In the genomic region with DNA sequence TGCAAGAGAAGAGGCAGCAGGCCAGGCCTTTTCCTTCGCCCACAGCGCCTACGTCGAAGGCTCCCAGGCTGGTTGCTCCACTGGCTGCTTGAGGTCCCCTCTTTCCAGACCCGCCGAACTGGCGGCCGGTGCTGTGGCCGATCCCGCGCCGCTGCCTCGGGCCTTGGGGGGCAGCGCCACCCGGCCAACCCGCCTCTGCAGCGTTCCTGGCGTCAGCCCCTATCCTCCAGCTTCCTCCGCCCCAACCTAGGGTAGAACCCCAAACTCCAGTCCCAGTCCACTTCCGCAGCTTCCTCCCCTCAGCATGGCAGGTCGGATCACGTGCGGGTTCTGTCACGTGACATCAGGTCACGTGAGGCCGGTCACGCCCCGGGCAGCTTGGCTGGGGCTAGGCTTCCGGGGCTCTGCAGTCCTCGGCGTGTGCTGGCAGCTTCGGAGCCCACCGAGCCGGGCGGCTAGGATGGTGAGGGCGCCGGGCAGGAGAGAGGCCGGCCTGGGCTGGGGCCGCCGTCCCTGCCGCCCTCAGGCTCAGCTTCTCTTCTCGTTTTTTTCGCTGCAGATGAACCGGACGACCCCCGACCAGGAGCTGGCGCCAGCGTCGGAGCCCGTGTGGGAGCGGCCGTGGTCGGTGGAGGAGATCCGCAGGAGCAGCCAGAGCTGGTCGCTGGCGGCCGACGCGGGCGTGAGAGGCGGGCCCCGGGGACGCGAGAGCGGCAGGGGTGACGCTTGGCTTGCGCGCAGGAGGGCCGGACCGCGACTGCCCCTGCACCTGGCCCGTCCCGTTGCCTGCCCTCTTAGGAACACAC, we compare ENCODE assay signal across 8 cellular contexts. TPM values are rescaled to one million over a fixed set of nuclear protein-coding genes. Genes with fewer than 3 reads are reported as not detected.
DNase-seq lines count a peak whose midpoint lies in the region; ATAC-seq and TF ChIP-seq lines count a peak whose summit lies in the region.
"Not testable (repeated sequence)": the region's sequence is repeated elsewhere in the genome, so short reads cannot be mapped to it uniquely, and the experiment has no call there.

A gene with protein sequence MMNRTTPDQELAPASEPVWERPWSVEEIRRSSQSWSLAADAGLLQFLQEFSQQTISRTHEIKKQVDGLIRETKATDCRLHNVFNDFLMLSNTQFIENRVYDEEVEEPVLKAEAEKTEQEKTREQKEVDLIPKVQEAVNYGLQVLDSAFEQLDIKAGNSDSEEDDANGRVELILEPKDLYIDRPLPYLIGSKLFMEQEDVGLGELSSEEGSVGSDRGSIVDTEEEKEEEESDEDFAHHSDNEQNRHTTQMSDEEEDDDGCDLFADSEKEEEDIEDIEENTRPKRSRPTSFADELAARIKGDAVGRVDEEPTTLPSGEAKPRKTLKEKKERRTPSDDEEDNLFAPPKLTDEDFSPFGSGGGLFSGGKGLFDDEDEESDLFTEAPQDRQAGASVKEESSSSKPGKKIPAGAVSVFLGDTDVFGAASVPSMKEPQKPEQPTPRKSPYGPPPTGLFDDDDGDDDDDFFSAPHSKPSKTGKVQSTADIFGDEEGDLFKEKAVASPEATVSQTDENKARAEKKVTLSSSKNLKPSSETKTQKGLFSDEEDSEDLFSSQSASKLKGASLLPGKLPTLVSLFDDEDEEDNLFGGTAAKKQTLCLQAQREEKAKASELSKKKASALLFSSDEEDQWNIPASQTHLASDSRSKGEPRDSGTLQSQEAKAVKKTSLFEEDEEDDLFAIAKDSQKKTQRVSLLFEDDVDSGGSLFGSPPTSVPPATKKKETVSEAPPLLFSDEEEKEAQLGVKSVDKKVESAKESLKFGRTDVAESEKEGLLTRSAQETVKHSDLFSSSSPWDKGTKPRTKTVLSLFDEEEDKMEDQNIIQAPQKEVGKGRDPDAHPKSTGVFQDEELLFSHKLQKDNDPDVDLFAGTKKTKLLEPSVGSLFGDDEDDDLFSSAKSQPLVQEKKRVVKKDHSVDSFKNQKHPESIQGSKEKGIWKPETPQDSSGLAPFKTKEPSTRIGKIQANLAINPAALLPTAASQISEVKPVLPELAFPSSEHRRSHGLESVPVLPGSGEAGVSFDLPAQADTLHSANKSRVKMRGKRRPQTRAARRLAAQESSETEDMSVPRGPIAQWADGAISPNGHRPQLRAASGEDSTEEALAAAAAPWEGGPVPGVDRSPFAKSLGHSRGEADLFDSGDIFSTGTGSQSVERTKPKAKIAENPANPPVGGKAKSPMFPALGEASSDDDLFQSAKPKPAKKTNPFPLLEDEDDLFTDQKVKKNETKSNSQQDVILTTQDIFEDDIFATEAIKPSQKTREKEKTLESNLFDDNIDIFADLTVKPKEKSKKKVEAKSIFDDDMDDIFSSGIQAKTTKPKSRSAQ (N-terminal part only) (plus strand): TSS at position 409 of the 806 bp plus-strand sequence. CDS start 52 bp downstream, at position 461.

- ATAC-seq in HG02610 (IDR thresholded peaks at IDR 0.05; ENCODE audit: unreplicated experiment) (peak; percentile 90), Right ventricle myocardium inferior (peak; percentile 98), thoracic aorta (ENCODE audit: insufficient number of reproducible peaks, low FRiP score, low read depth) (peak; percentile 92)

- H3K27me3 ChIP-seq in ovary; thoracic aorta (replicated peaks; ENCODE audit: insufficient read depth): not testable (repeated sequence)

- H3K27ac Mint-ChIP-seq in activated naive CD8-positive, alpha-beta T cell treated with anti-CD3 and anti-CD28 coated beads for 36 hours = peak within 1 kb of the TSS; percentile 84

- H3K9me3 Mint-ChIP-seq in activated naive CD8-positive, alpha-beta T cell treated with anti-CD3 and anti-CD28 coated beads for 36 hours = not testable (repeated sequence)

- not testable (repeated sequence) for TF ChIP-seq CTCF in ovary (IDR thresholded peaks at IDR 0.05); thoracic aorta (IDR thresholded peaks at IDR 0.05)

- H3K4me3 Mint-ChIP-seq in activated naive CD8-positive, alpha-beta T cell treated with anti-CD3 and anti-CD28 coated beads for 36 hours = peak within 1 kb of the TSS; percentile 80

- H3K27me3 Mint-ChIP-seq in activated naive CD8-positive, alpha-beta T cell treated with anti-CD3 and anti-CD28 coated beads for 36 hours = not testable (repeated sequence)

- intact Hi-C loops in Right ventricle myocardium inferior (cut with DNase I); ovary (cut with DNase I): not testable (repeated sequence)

- not testable (repeated sequence) for H3K36me3 Mint-ChIP-seq in activated naive CD8-positive, alpha-beta T cell treated with anti-CD3 and anti-CD28 coated beads for 36 hours

- H3K9me3 ChIP-seq in ovary, thoracic aorta: not testable (repeated sequence)

- H3K4me1 Mint-ChIP-seq in activated naive CD8-positive, alpha-beta T cell treated with anti-CD3 and anti-CD28 coated beads for 36 hours = not testable (repeated sequence)

- not testable (repeated sequence) for H3K36me3 ChIP-seq in ovary, thoracic aorta

- H3K4me3 ChIP-seq in ovary (peak within 1 kb of the TSS; percentile 82), thoracic aorta (peak within 1 kb of the TSS; percentile 82)

- peak; percentile 69 for TF ChIP-seq POLR2A in GM10847 (IDR thresholded peaks at IDR 0.05; ENCODE audit: extremely low read depth, insufficient read length)
- TF ChIP-seq POLR2A in ovary (IDR thresholded peaks at IDR 0.05) = not testable (repeated sequence)

- H3K4me1 ChIP-seq in ovary (ENCODE audit: insufficient read depth) = not testable (repeated sequence)
- H3K4me1 ChIP-seq in thoracic aorta (ENCODE audit: control insufficient read depth in 1 of 2, low read depth in 2 of 2) = peaks cover 0 to 17% of the 10 kb centered on the region in 2 donors

- DNase-seq in NCI-H1092 (lab: John Stamatoyannopoulos, UW) (peak; percentile 78), SW 1271 (lab: John Stamatoyannopoulos, UW) (peak; percentile 48 to 49), Right ventricle myocardium inferior (ENCODE audit: missing footprints) (peak; percentile 92), ovary (peak; percentile 92 to 98 (median 96)), thoracic aorta (ENCODE audit: low spot score) (peak; percentile 85)
- peak; percentile 93 for DNase-seq in activated naive CD8-positive, alpha-beta T cell treated with anti-CD3 and anti-CD28 coated beads for 36 hours

- WGBS in ovary, 3 donors = 0% methylated on average over 41 to 56 of the region's 73 CpGs

- not testable (repeated sequence) for TF ChIP-seq EP300 in ovary (IDR thresholded peaks at IDR 0.05)

- H3K27ac ChIP-seq in ovary (peak within 1 kb of the TSS in 1 of 2 donors; percentile 56), thoracic aorta (peak within 1 kb of the TSS; percentile 44 to 72)

RNA-seq across cellular contexts. Expression of the gene that starts here (rescaled TPM):
- total RNA-seq in activated naive CD8-positive, alpha-beta T cell treated with anti-CD3 and anti-CD28 coated beads for 36 hours = 10 to 100 TPM; 27.4 to 29.9 TPM
- total RNA-seq in Right ventricle myocardium inferior = 41.4 TPM
- 10 to 100 TPM; 23.6 to 46.3 (median 37.0) TPM for total RNA-seq in ovary
- polyA plus RNA-seq in ovary = 10 to 100 TPM; 23.2 to 56.1 TPM
- total RNA-seq in thoracic aorta = 10 to 100 TPM; 32.2 to 33.7 TPM
